40 cellular contexts compared by ENCODE assay signal in genomic region chr12:5902736-5903135, GRCh38. TPM values are rescaled to one million over a fixed set of nuclear protein-coding genes. Genes with fewer than 3 reads are reported as not detected.
"Had no signal": no experiment of that assay in that cellular context is flagged by ENCODE, and none has a peak within 500 bp of the region (broad histone marks: within the 10 kb centered on the region; RNA-seq: fewer than 3 reads in every experiment).

No MANE protein-coding gene starts in this region.

- H3K9me3 ChIP-seq: ascending aorta had no signal

- H3K27ac ChIP-seq: ascending aorta, cardiac muscle cell, VCaP had no signal

- H3K27ac Mint-ChIP-seq: activated CD4-positive, alpha-beta memory T cell treated with anti-CD3 and anti-CD28 coated beads, Interleukin-2, amount 10 ng/mL, durations not matched to agents 7 days and 5 days; activated CD4-positive, alpha-beta T cell treated with anti-CD3 and anti-CD28 coated beads for 36 hours; activated CD4-positive, alpha-beta T cell treated with anti-CD3 and anti-CD28 coated beads, Interleukin-2, amount 10 ng/mL, durations not matched to agents 7 days and 5 days; activated CD8-positive, alpha-beta memory T cell treated with anti-CD3 and anti-CD28 coated beads, Interleukin-2, amount 10 ng/mL, durations not matched to agents 7 days and 5 days; activated CD8-positive, alpha-beta T cell treated with anti-CD3 and anti-CD28 coated beads, Interleukin-2, amount 10 ng/mL, durations not matched to agents 7 days and 5 days; activated naive CD4-positive, alpha-beta T cell treated with anti-CD3 and anti-CD28 coated beads, Interleukin-2, amount 10 ng/mL, durations not matched to agents 7 days and 5 days; activated naive CD4-positive, alpha-beta T cell treated with anti-CD3 and anti-CD28 coated beads, Interleukin-2, amount 50 U/mL, for 24 hours; activated naive CD8-positive, alpha-beta T cell; activated naive CD8-positive, alpha-beta T cell treated with anti-CD3 and anti-CD28 coated beads, Interleukin-2, amount 10 ng/mL, durations not matched to agents 7 days and 5 days; activated naive CD8-positive, alpha-beta T cell treated with anti-CD3 and anti-CD28 coated beads, Interleukin-2, amount 50 U/mL, for 24 hours; activated T-cell treated with anti-CD3 and anti-CD28 coated beads, Interleukin-2, amount 50 U/mL, for 24 hours; activated T-helper 2 cell treated with anti-CD3 and anti-CD28 coated beads, Interferon-gamma antibody, Interleukin-2, Interleukin-4, amounts not matched to agents 10 μg/mL and 5 μg/mL and 100 μg/mL, durations not matched to agents 14 hours and 24 hours and 36 hours; brain; T-helper 1 cell treated with Interleukin-12 subunit alpha and Interleukin-12 subunit beta and Interleukin-4 antibody, amounts not matched to agents 30 μg/mL and 1 μg/mL, for 36 hours; T-helper 2 cell treated with Interferon-gamma antibody and Interleukin-4, amounts not matched to agents 5 μg/mL and 100 μg/mL, for 36 hours; WTC11 had no signal

- H3K36me3 Mint-ChIP-seq: activated CD8-positive, alpha-beta memory T cell treated with anti-CD3 and anti-CD28 coated beads, Interleukin-2, amount 10 ng/mL, durations not matched to agents 7 days and 5 days; activated naive CD4-positive, alpha-beta T cell treated with anti-CD3 and anti-CD28 coated beads, Interleukin-2, amount 10 ng/mL, durations not matched to agents 7 days and 5 days; activated naive CD4-positive, alpha-beta T cell treated with anti-CD3 and anti-CD28 coated beads, Interleukin-2, amount 50 U/mL, for 24 hours; activated naive CD8-positive, alpha-beta T cell; activated naive CD8-positive, alpha-beta T cell treated with anti-CD3 and anti-CD28 coated beads, Interleukin-2, amount 10 ng/mL, durations not matched to agents 7 days and 5 days; brain; WTC11 had no signal

- H3K36me3 ChIP-seq: ascending aorta, cardiac muscle cell had no signal

- H3K4me3 ChIP-seq: ascending aorta, cardiac muscle cell had no signal

- H3K27me3 ChIP-seq: ascending aorta had no signal

- ATAC-seq: activated CD4-positive, alpha-beta T cell treated with anti-CD3 and anti-CD28 coated beads for 36 hours; activated CD4-positive, CD25-positive, alpha-beta regulatory T cell treated with anti-CD3 and anti-CD28 coated beads, Interleukin-2, amount 50 U/mL, for 24 hours; activated CD8-positive, alpha-beta memory T cell treated with anti-CD3 and anti-CD28 coated beads, Interleukin-2, amount 10 ng/mL, durations not matched to agents 7 days and 5 days; activated CD8-positive, alpha-beta T cell treated with anti-CD3 and anti-CD28 coated beads, Interleukin-2, amount 10 ng/mL, durations not matched to agents 7 days and 5 days; activated naive CD8-positive, alpha-beta T cell treated with anti-CD3 and anti-CD28 coated beads, Interleukin-2, amount 50 U/mL, for 24 hours; WTC11 had no signal

- H3K27me3 Mint-ChIP-seq: brain had no signal

- DNase-seq: activated CD4-positive, alpha-beta memory T cell treated with anti-CD3 and anti-CD28 coated beads, Interleukin-2, amount 10 ng/mL, durations not matched to agents 7 days and 5 days; activated CD4-positive, alpha-beta T cell treated with anti-CD3 and anti-CD28 coated beads for 1 hour; activated CD4-positive, alpha-beta T cell treated with anti-CD3 and anti-CD28 coated beads for 36 hours; activated CD4-positive, alpha-beta T cell treated with anti-CD3 and anti-CD28 coated beads for 48 hours; activated CD4-positive, alpha-beta T cell treated with anti-CD3 and anti-CD28 coated beads, Interleukin-2, amount 10 ng/mL, durations not matched to agents 7 days and 5 days; activated CD4-positive, alpha-beta T cell treated with anti-CD3 and anti-CD28 coated beads, Interleukin-2, amount 50 U/mL, for 48 hours; activated CD4-positive, CD25-positive, alpha-beta regulatory T cell; activated CD8-positive, alpha-beta memory T cell treated with anti-CD3 and anti-CD28 coated beads for 24 hours; activated CD8-positive, alpha-beta memory T cell treated with anti-CD3 and anti-CD28 coated beads, Interleukin-2, amount 10 ng/mL, durations not matched to agents 7 days and 5 days; activated CD8-positive, alpha-beta memory T cell treated with anti-CD3 and anti-CD28 coated beads, Interleukin-2, amount 50 U/mL, for 48 hours; activated CD8-positive, alpha-beta T cell treated with anti-CD3 and anti-CD28 coated beads, Interleukin-2, amount 10 ng/mL, durations not matched to agents 7 days and 5 days; activated effector memory CD4-positive, alpha-beta T cell treated with Interleukin-2 at 50 U/mL for 16 hours; activated gamma-delta T cell; activated naive CD4-positive, alpha-beta T cell treated with anti-CD3 and anti-CD28 coated beads, Interleukin-2, amount 10 ng/mL, durations not matched to agents 7 days and 5 days; activated naive CD4-positive, alpha-beta T cell treated with Interleukin-2 at 50 U/mL for 16 hours; activated naive CD8-positive, alpha-beta T cell treated with anti-CD3 and anti-CD28 coated beads, Interleukin-2, amount 10 ng/mL, durations not matched to agents 7 days and 5 days; activated naive CD8-positive, alpha-beta T cell treated with anti-CD3 and anti-CD28 coated beads, Interleukin-2, amount 50 U/mL, for 24 hours; activated T-cell treated with anti-CD3 and anti-CD28 coated beads, Interleukin-2, amount 50 U/mL, for 24 hours; activated T-cell treated with anti-CD3 and anti-CD28 coated beads, Interleukin-2, amount 50 U/mL, for 48 hours; amygdala; anterior cingulate cortex; caudate nucleus; cerebellar nuclear complex; T-helper 1 cell; T-helper 2 cell; T-helper 9 cell had no signal

- H3K4me1 ChIP-seq: ascending aorta had no signal

- H3K4me1 Mint-ChIP-seq: activated CD4-positive, alpha-beta memory T cell treated with anti-CD3 and anti-CD28 coated beads, Interleukin-2, amount 10 ng/mL, durations not matched to agents 7 days and 5 days; activated CD4-positive, alpha-beta T cell treated with anti-CD3 and anti-CD28 coated beads for 36 hours; activated CD4-positive, alpha-beta T cell treated with anti-CD3 and anti-CD28 coated beads, Interleukin-2, amount 10 ng/mL, durations not matched to agents 7 days and 5 days; activated CD8-positive, alpha-beta memory T cell treated with anti-CD3 and anti-CD28 coated beads, Interleukin-2, amount 10 ng/mL, durations not matched to agents 7 days and 5 days; activated naive CD4-positive, alpha-beta T cell treated with anti-CD3 and anti-CD28 coated beads, Interleukin-2, amount 10 ng/mL, durations not matched to agents 7 days and 5 days; activated naive CD4-positive, alpha-beta T cell treated with anti-CD3 and anti-CD28 coated beads, Interleukin-2, amount 50 U/mL, for 24 hours; activated naive CD8-positive, alpha-beta T cell treated with anti-CD3 and anti-CD28 coated beads, Interleukin-2, amount 10 ng/mL, durations not matched to agents 7 days and 5 days; activated naive CD8-positive, alpha-beta T cell treated with anti-CD3 and anti-CD28 coated beads, Interleukin-2, amount 50 U/mL, for 24 hours; central memory CD8-positive, alpha-beta T cell had no signal

- H3K9me3 Mint-ChIP-seq: activated CD4-positive, alpha-beta memory T cell treated with anti-CD3 and anti-CD28 coated beads, Interleukin-2, amount 10 ng/mL, durations not matched to agents 7 days and 5 days; activated CD4-positive, alpha-beta T cell treated with anti-CD3 and anti-CD28 coated beads, Interleukin-2, amount 10 ng/mL, durations not matched to agents 7 days and 5 days; activated naive CD4-positive, alpha-beta T cell treated with anti-CD3 and anti-CD28 coated beads, Interleukin-2, amount 10 ng/mL, durations not matched to agents 7 days and 5 days; activated naive CD4-positive, alpha-beta T cell treated with anti-CD3 and anti-CD28 coated beads, Interleukin-2, amount 50 U/mL, for 24 hours; activated naive CD8-positive, alpha-beta T cell treated with anti-CD3 and anti-CD28 coated beads, Interleukin-2, amount 10 ng/mL, durations not matched to agents 7 days and 5 days; activated naive CD8-positive, alpha-beta T cell treated with anti-CD3 and anti-CD28 coated beads, Interleukin-2, amount 50 U/mL, for 24 hours; activated T-cell treated with anti-CD3 and anti-CD28 coated beads, Interleukin-2, amount 50 U/mL, for 24 hours; activated T-helper 2 cell treated with anti-CD3 and anti-CD28 coated beads, Interferon-gamma antibody, Interleukin-2, Interleukin-4, amounts not matched to agents 10 μg/mL and 5 μg/mL and 100 μg/mL, durations not matched to agents 14 hours and 24 hours and 36 hours; brain; central memory CD8-positive, alpha-beta T cell; T-helper 1 cell treated with Interleukin-12 subunit alpha and Interleukin-12 subunit beta and Interleukin-4 antibody, amounts not matched to agents 30 μg/mL and 1 μg/mL, for 36 hours; T-helper 2 cell treated with Interferon-gamma antibody and Interleukin-4, amounts not matched to agents 5 μg/mL and 100 μg/mL, for 36 hours; WTC11 had no signal

- H3K4me3 Mint-ChIP-seq: activated CD4-positive, alpha-beta memory T cell treated with anti-CD3 and anti-CD28 coated beads, Interleukin-2, amount 10 ng/mL, durations not matched to agents 7 days and 5 days; activated CD4-positive, alpha-beta T cell treated with anti-CD3 and anti-CD28 coated beads for 36 hours; activated CD4-positive, alpha-beta T cell treated with anti-CD3 and anti-CD28 coated beads, Interleukin-2, amount 10 ng/mL, durations not matched to agents 7 days and 5 days; activated CD8-positive, alpha-beta memory T cell treated with anti-CD3 and anti-CD28 coated beads, Interleukin-2, amount 10 ng/mL, durations not matched to agents 7 days and 5 days; activated CD8-positive, alpha-beta T cell treated with anti-CD3 and anti-CD28 coated beads, Interleukin-2, amount 10 ng/mL, durations not matched to agents 7 days and 5 days; activated naive CD4-positive, alpha-beta T cell treated with anti-CD3 and anti-CD28 coated beads, Interleukin-2, amount 10 ng/mL, durations not matched to agents 7 days and 5 days; activated naive CD4-positive, alpha-beta T cell treated with anti-CD3 and anti-CD28 coated beads, Interleukin-2, amount 50 U/mL, for 24 hours; activated naive CD8-positive, alpha-beta T cell; activated naive CD8-positive, alpha-beta T cell treated with anti-CD3 and anti-CD28 coated beads, Interleukin-2, amount 10 ng/mL, durations not matched to agents 7 days and 5 days; activated naive CD8-positive, alpha-beta T cell treated with anti-CD3 and anti-CD28 coated beads, Interleukin-2, amount 50 U/mL, for 24 hours; activated T-cell treated with anti-CD3 and anti-CD28 coated beads, Interleukin-2, amount 50 U/mL, for 24 hours; brain; central memory CD8-positive, alpha-beta T cell; T-helper 1 cell treated with Interleukin-12 subunit alpha and Interleukin-12 subunit beta and Interleukin-4 antibody, amounts not matched to agents 30 μg/mL and 1 μg/mL, for 36 hours; T-helper 2 cell treated with Interferon-gamma antibody and Interleukin-4, amounts not matched to agents 5 μg/mL and 100 μg/mL, for 36 hours; WTC11 had no signal

- FAIRE-seq: bronchial epithelial cell, TTC549 had no signal

RNA-seq across cellular contexts. Expression of gene ANO2, which starts 42.3 kb away (rescaled TPM):
- total RNA-seq: activated CD4-positive, alpha-beta memory T cell treated with anti-CD3 and anti-CD28 coated beads, Interleukin-2, amount 10 ng/mL, durations not matched to agents 7 days and 5 days; activated CD4-positive, alpha-beta T cell treated with anti-CD3 and anti-CD28 coated beads for 36 hours; activated CD4-positive, alpha-beta T cell treated with anti-CD3 and anti-CD28 coated beads, Interleukin-2, amount 10 ng/mL, durations not matched to agents 7 days and 5 days; activated CD8-positive, alpha-beta memory T cell treated with anti-CD3 and anti-CD28 coated beads, Interleukin-2, amount 10 ng/mL, durations not matched to agents 7 days and 5 days; activated CD8-positive, alpha-beta T cell treated with anti-CD3 and anti-CD28 coated beads, Interleukin-2, amount 10 ng/mL, durations not matched to agents 7 days and 5 days; activated naive CD8-positive, alpha-beta T cell treated with anti-CD3 and anti-CD28 coated beads, Interleukin-2, amount 10 ng/mL, durations not matched to agents 7 days and 5 days; activated T-helper 2 cell treated with anti-CD3 and anti-CD28 coated beads, Interferon-gamma antibody, Interleukin-2, Interleukin-4, amounts not matched to agents 10 μg/mL and 5 μg/mL and 100 μg/mL, durations not matched to agents 14 hours and 24 hours and 36 hours; bronchial epithelial cell had no signal
- polyA plus RNA-seq: cardiac muscle cell had no signal
